Comparison of ENCODE assay signal across 1 cellular context in genomic region chr5:171953860-171954701, GRCh38.
TF ChIP-seq lines count a peak whose summit lies in the region.

No MANE protein-coding gene starts in this region.

TF ChIP-seq in K562, 482 proteins besides CTCF, POLR2A, EP300 and RAD21 (continues in another document):
- TF ChIP-seq CHD7 (IDR thresholded peaks at IDR 0.05; ENCODE audit: low read depth, low read length) (no peak), ZNF766 (CRISPR knock-in tag; conservative IDR thresholded peaks at IDR 0.05) (peak; percentile 87), ATF4 (CRISPR knock-in tag; IDR thresholded peaks at IDR 0.05) (peak; percentile 98), XRCC3 (IDR thresholded peaks at IDR 0.05) (no peak), ZBTB11 (CRISPR knock-in tag; IDR thresholded peaks at IDR 0.05) (no peak), POLR3A (IDR thresholded peaks at IDR 0.05; ENCODE audit: borderline replicate concordance, extremely low read depth, insufficient read depth, insufficient read length) (no peak), TCF3 (CRISPR knock-in tag; IDR thresholded peaks at IDR 0.05) (peak; percentile 93), FOXP4 (CRISPR knock-in tag; IDR thresholded peaks at IDR 0.05; ENCODE audit: borderline replicate concordance) (no peak), ZNF740 (CRISPR knock-in tag; IDR thresholded peaks at IDR 0.05) (no peak), ZNF740 (tag; IDR thresholded peaks at IDR 0.05) (peak in 1 of 2 experiments; percentile 49; a peak in 2 of 4 replicates), ZNF511 (CRISPR knock-in tag; IDR thresholded peaks at IDR 0.05) (no peak), NBN (IDR thresholded peaks at IDR 0.05; ENCODE audit: low read depth) (peak; percentile 85), KLF6 (CRISPR knock-in tag; IDR thresholded peaks at IDR 0.05; ENCODE audit: borderline replicate concordance) (peak; percentile 84; the same call in 1 of the 2 replicates), DPF2 (IDR thresholded peaks at IDR 0.05) (peak; percentile 91), NFRKB (IDR thresholded peaks at IDR 0.05; ENCODE audit: low read depth) (peak; percentile 94), ZNF583 (CRISPR knock-in tag; IDR thresholded peaks at IDR 0.05) (peak; percentile 77; the same call in 1 of the 2 replicates), GTF3C2 (IDR thresholded peaks at IDR 0.05; ENCODE audit: borderline replicate concordance, extremely low read depth, insufficient read length) (no peak), TOE1 (IDR thresholded peaks at IDR 0.05; ENCODE audit: borderline replicate concordance) (peak; percentile 89; the same call in 1 of the 2 replicates), TOE1 (CRISPR knock-in tag; IDR thresholded peaks at IDR 0.05; ENCODE audit: borderline replicate concordance, low read depth) (no peak), TAF1 (IDR thresholded peaks at IDR 0.05; ENCODE audit: control insufficient read depth, extremely low read depth, insufficient read depth, low read length, severe bottlenecking) (no peak), ZNF121 (CRISPR knock-in tag; conservative IDR thresholded peaks at IDR 0.05) (no peak), ZNF696 (CRISPR knock-in tag; conservative IDR thresholded peaks at IDR 0.05) (no peak), ZFX (CRISPR knock-in tag; IDR thresholded peaks at IDR 0.05) (no peak), HBP1 (CRISPR knock-in tag; IDR thresholded peaks at IDR 0.05) (no peak), TAF7 (tag; IDR thresholded peaks at IDR 0.05) (0 out of 2 replicates have a peak, but pooled peaks have one; percentile 27), PRPF4 (IDR thresholded peaks at IDR 0.05; ENCODE audit: insufficient read depth, low read depth, low read length, poor library complexity, severe bottlenecking) (no peak), OTX1 (CRISPR knock-in tag; IDR thresholded peaks at IDR 0.05) (peak; percentile 51; the same call in 1 of the 2 replicates)
